Comparison of ENCODE assay signal across 21 cellular contexts in the genomic region with DNA sequence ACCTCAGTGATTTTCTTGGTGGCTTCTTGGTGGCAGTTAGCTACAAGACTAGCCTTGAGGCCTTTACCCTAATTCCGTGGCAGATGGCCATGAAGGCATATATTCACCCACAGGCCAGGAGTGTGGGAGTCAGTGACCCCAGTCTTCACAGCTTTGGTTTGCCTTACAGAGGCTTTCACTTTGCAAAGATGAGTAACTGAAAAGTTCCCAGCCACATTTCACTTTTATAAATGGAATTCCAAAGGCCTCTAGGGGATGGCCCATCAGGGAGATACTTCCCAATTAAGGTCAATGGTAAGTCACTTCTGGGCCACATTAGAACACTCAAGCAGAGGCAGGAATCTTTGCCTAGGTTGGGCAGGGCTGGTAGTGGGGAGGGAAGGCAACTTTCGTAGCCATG. TPM values are rescaled to one million over a fixed set of nuclear protein-coding genes. Genes with fewer than 3 reads are reported as not detected.
"Had no signal": no experiment of that assay in that cellular context is flagged by ENCODE, and none has a peak within 500 bp of the region (broad histone marks: within the 10 kb centered on the region; RNA-seq: fewer than 3 reads in every experiment).

No MANE protein-coding gene starts in this region.

- H3K27me3 ChIP-seq: colonic mucosa, suprapubic skin had no signal

- H3K4me3 ChIP-seq: cardiac muscle cell, colonic mucosa, esophagus muscularis mucosa, SK-N-MC, suprapubic skin had no signal

- ATAC-seq: activated CD8-positive, alpha-beta memory T cell treated with anti-CD3 and anti-CD28 coated beads, Interleukin-2, amount 10 ng/mL, durations not matched to agents 7 days and 5 days had no signal

- DNase-seq: activated CD4-positive, alpha-beta memory T cell treated with anti-CD3 and anti-CD28 coated beads for 36 hours; activated CD8-positive, alpha-beta memory T cell treated with anti-CD3 and anti-CD28 coated beads, Interleukin-2, amount 10 ng/mL, durations not matched to agents 7 days and 5 days; activated naive CD4-positive, alpha-beta T cell treated with anti-CD3 and anti-CD28 coated beads, Interleukin-2, amount 10 ng/mL, durations not matched to agents 7 days and 5 days; activated T-cell treated with anti-CD3 and anti-CD28 coated beads, Interleukin-2, amount 50 U/mL, for 24 hours; colonic mucosa; immature natural killer cell; left colon; midbrain; naive thymus-derived CD8-positive, alpha-beta T cell; retina; small intestine; stimulated activated CD4-positive, alpha-beta T cell treated with anti-CD3 and anti-CD28 coated beads, Interleukin-4, amount 100 ng/mL, for 24 hours; stimulated activated naive CD4-positive, alpha-beta T cell; T-helper 1 cell; T1000 had no signal

- H3K36me3 ChIP-seq: cardiac muscle cell, colonic mucosa, esophagus muscularis mucosa, neutrophil, suprapubic skin had no signal

- H3K9me3 ChIP-seq: colonic mucosa, esophagus muscularis mucosa, neutrophil, suprapubic skin had no signal

- H3K27ac ChIP-seq: cardiac muscle cell, colonic mucosa, esophagus muscularis mucosa, neutrophil, SK-N-MC, suprapubic skin had no signal

- H3K4me1 ChIP-seq: colonic mucosa had no signal

RNA-seq across cellular contexts. Expression of a gene that starts 13.1 kb away (rescaled TPM):
- total RNA-seq: activated CD8-positive, alpha-beta memory T cell treated with anti-CD3 and anti-CD28 coated beads, Interleukin-2, amount 10 ng/mL, durations not matched to agents 7 days and 5 days; lung microvascular endothelial cell had no signal
- polyA plus RNA-seq: immature natural killer cell had no signal

RNA-seq across cellular contexts. Expression of a gene that starts 19.4 kb away (rescaled TPM):
- total RNA-seq: activated CD4-positive, alpha-beta memory T cell treated with anti-CD3 and anti-CD28 coated beads for 36 hours; cardiac muscle cell; colonic mucosa; left colon; lung microvascular endothelial cell; suprapubic skin had no signal
- polyA plus RNA-seq: immature natural killer cell; naive thymus-derived CD8-positive, alpha-beta T cell had no signal

RNA-seq across cellular contexts. Expression of a gene that starts 38.7 kb away (rescaled TPM):
- total RNA-seq: lung microvascular endothelial cell had no signal
